Comparison of ENCODE assay signal across 1 cellular context in genomic region chr3:168989396-168989795, GRCh38.
TF ChIP-seq lines count a peak whose summit lies in the region.

No MANE protein-coding gene starts in this region.

TF ChIP-seq in endothelial cell of umbilical vein, 7 proteins besides CTCF, POLR2A, EP300 and RAD21 (continued from another document):
- no peak for TF ChIP-seq MAX (IDR thresholded peaks at IDR 0.05; ENCODE audit: insufficient read depth, insufficient read length)
